23 cellular contexts compared by ENCODE assay signal in genomic region chr11:14267861-14268635, GRCh38.
DNase-seq lines count a peak whose midpoint lies in the region; ATAC-seq and TF ChIP-seq lines count a peak whose summit lies in the region.
"Had no signal": no experiment of that assay in that cellular context is flagged by ENCODE, and none has a peak within 500 bp of the region (broad histone marks: within the 10 kb centered on the region; RNA-seq: fewer than 3 reads in every experiment).

No MANE protein-coding gene starts in this region.

- CTCF ChIA-PET in WTC11 (lab: Charles Lee), result interaction anchor here (1.3 kb wide), 1 partner anchor 151 kb away, joined by 4 read pairs; no protein-coding TSS in a partner anchor

- H3K4me1 Mint-ChIP-seq in WTC11 (peaks cover 4% of the 10 kb centered on the region), chondrocyte (ENCODE audit: low read depth) (peaks cover 33% of the 10 kb centered on the region), type B pancreatic cell (ENCODE audit: unreplicated experiment) (no peaks in the 10 kb centered on the region)

- no peak overlapping the region for H3K4me3 Mint-ChIP-seq in WTC11
- no peak overlapping the region for H3K4me3 Mint-ChIP-seq in chondrocyte (ENCODE audit: unreplicated experiment)
- H3K4me3 Mint-ChIP-seq in type B pancreatic cell, result no peak overlapping the region

- 0 out of 2 replicates have a peak, but pooled peaks cover 4% of the 10 kb centered on the region for H3K27me3 Mint-ChIP-seq in WTC11 (ENCODE audit: low read depth)
- no peaks in the 10 kb centered on the region for H3K27me3 Mint-ChIP-seq in chondrocyte (ENCODE audit: low read depth)
- H3K27me3 Mint-ChIP-seq in type B pancreatic cell, result no peaks in the 10 kb centered on the region

- ATAC-seq in WTC11, result 0 out of 2 replicates have a peak, but pooled peaks have one; percentile 8
- no peak for ATAC-seq in GM18498 (IDR thresholded peaks at IDR 0.05; ENCODE audit: unreplicated experiment)
- ATAC-seq: A549, GM12878 had no signal

- TF ChIP-seq CTCF in WTC11 (IDR thresholded peaks at IDR 0.05) (no peak), chondrocyte (IDR thresholded peaks at IDR 0.05) (no peak), type B pancreatic cell (conservative IDR thresholded peaks at IDR 0.05) (no peak)

- H3K9me3 Mint-ChIP-seq in WTC11 (peaks cover 42% of the 10 kb centered on the region), chondrocyte (ENCODE audit: low read depth) (peaks cover 4% of the 10 kb centered on the region), type B pancreatic cell (no peaks in the 10 kb centered on the region)

- H3K27ac Mint-ChIP-seq in WTC11 (peak overlapping the region; percentile 47; the same call in 1 of the 2 replicates), chondrocyte (ENCODE audit: unreplicated experiment) (peak overlapping the region; percentile 90), type B pancreatic cell (peak overlapping the region; percentile 65)

- DNase-seq in WTC11 (ENCODE audit: low spot score) (no peak), chondrocyte (ENCODE audit: low spot score) (no peak), fibroblast of peridontal ligament (ENCODE audit: extremely low read depth) (peak; percentile 46), type B pancreatic cell (ENCODE audit: extremely low spot score, unreplicated experiment) (no peak), NCI-H2171 treated with DMSO at 0.1 percent for 48 hours (lab: John Stamatoyannopoulos, UW) (no peak), NCI-H2196 (lab: John Stamatoyannopoulos, UW; ENCODE audit: unreplicated experiment) (no peak)
- DNase-seq: BE2C; DMS79 treated with DMSO at 0.1 percent for 48 hours; GM23248; HCEC 1CT; Kasumi-1; MG63; NCI-H1048; NCI-H1417 treated with DMSO at 0.1 percent for 48 hours; NCI-H187; NCI-H2227 treated with DMSO at 0.1 percent for 48 hours; NCI-H510A; NK-92 treated with Interleukin-12 subunit alpha and Interleukin-12 subunit beta, amount 100 ng/mL, for 24 hours; SIG-M5; SK-N-SH had no signal

- H3K36me3 Mint-ChIP-seq in WTC11, result peaks cover 76% of the 10 kb centered on the region
- H3K36me3 Mint-ChIP-seq in chondrocyte (ENCODE audit: low read depth), result peaks cover 20% of the 10 kb centered on the region
- H3K36me3 Mint-ChIP-seq in type B pancreatic cell, result peaks cover 25% of the 10 kb centered on the region

- POLR2A ChIA-PET in WTC11 (lab: Charles Lee), result interaction anchor here (0.5 kb wide), 1 partner anchor 121 kb away, joined by 9 read pairs; no protein-coding TSS in a partner anchor

TF ChIP-seq in WTC11, 78 proteins besides CTCF, POLR2A, EP300 and RAD21:
- TF ChIP-seq NR3C1 (CRISPR knock-in tag; conservative IDR thresholded peaks at IDR 0.05; ENCODE audit: low read depth), result no peak
- no peak for TF ChIP-seq FOXP1 (CRISPR knock-in tag; IDR thresholded peaks at IDR 0.05; ENCODE audit: borderline replicate concordance)
- TF ChIP-seq ZBTB43 (CRISPR knock-in tag; IDR thresholded peaks at IDR 0.05), result no peak
- no peak for TF ChIP-seq FOXK1 (CRISPR knock-in tag; IDR thresholded peaks at IDR 0.05)
- TF ChIP-seq, protein P1, sequence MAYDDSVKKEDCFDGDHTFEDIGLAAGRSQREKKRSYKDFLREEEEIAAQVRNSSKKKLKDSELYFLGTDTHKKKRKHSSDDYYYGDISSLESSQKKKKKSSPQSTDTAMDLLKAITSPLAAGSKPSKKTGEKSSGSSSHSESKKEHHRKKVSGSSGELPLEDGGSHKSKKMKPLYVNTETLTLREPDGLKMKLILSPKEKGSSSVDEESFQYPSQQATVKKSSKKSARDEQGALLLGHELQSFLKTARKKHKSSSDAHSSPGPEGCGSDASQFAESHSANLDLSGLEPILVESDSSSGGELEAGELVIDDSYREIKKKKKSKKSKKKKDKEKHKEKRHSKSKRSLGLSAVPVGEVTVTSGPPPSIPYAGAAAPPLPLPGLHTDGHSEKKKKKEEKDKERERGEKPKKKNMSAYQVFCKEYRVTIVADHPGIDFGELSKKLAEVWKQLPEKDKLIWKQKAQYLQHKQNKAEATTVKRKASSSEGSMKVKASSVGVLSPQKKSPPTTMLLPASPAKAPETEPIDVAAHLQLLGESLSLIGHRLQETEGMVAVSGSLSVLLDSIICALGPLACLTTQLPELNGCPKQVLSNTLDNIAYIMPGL (CRISPR knock-in tag; IDR thresholded peaks at IDR 0.05), result no peak
